Comparison of ENCODE assay signal across 1 cellular context in genomic region chr2:31251018-31251417, GRCh38.
TF ChIP-seq lines count a peak whose summit lies in the region.

No MANE protein-coding gene starts in this region.

TF ChIP-seq in HepG2, 621 proteins besides CTCF, POLR2A, EP300 and RAD21:
- TF ChIP-seq ZNF282 (IDR thresholded peaks at IDR 0.05; ENCODE audit: partially characterized antibody) (no peak), RARG (CRISPR knock-in tag; IDR thresholded peaks at IDR 0.05; ENCODE audit: low read depth) (no peak), SOX6 (IDR thresholded peaks at IDR 0.05) (no peak), SOX6 (CRISPR knock-in tag; IDR thresholded peaks at IDR 0.05) (no peak), SIN3B (IDR thresholded peaks at IDR 0.05; ENCODE audit: low read length) (no peak), KAT2B (IDR thresholded peaks at IDR 0.05; ENCODE audit: borderline replicate concordance, low read depth, low read length) (no peak), KDM5B (CRISPR knock-in tag; IDR thresholded peaks at IDR 0.05; ENCODE audit: borderline replicate concordance) (no peak), SP1 (IDR thresholded peaks at IDR 0.05) (no peak), SP1 (CRISPR knock-in tag; IDR thresholded peaks at IDR 0.05) (no peak), MED1 (CRISPR knock-in tag; IDR thresholded peaks at IDR 0.05) (no peak), GLI4 (CRISPR knock-in tag; IDR thresholded peaks at IDR 0.05; ENCODE audit: borderline replicate concordance) (no peak), MTF1 (CRISPR knock-in tag; IDR thresholded peaks at IDR 0.05) (no peak), ZNF460 (CRISPR knock-in tag; IDR thresholded peaks at IDR 0.05; ENCODE audit: borderline replicate concordance) (no peak), DR1 (CRISPR knock-in tag; IDR thresholded peaks at IDR 0.05) (no peak), NCOR1 (IDR thresholded peaks at IDR 0.05; ENCODE audit: borderline replicate concordance, low read length) (no peak), HNRNPK (IDR thresholded peaks at IDR 0.05; ENCODE audit: low read depth, low read length, poor library complexity, severe bottlenecking) (no peak), ZNF740 (CRISPR knock-in tag; IDR thresholded peaks at IDR 0.05) (no peak), NAIF1 (CRISPR knock-in tag; IDR thresholded peaks at IDR 0.05; ENCODE audit: borderline replicate concordance) (no peak)
